Comparison of ENCODE assay signal across 8 cellular contexts in genomic region chr19:55459950-55460657, GRCh38. TPM values are rescaled to one million over a fixed set of nuclear protein-coding genes. Genes with fewer than 3 reads are reported as not detected.
A peak's percentile ranks its signal among the peaks of the same experiment; 100 is the strongest.
DNase-seq lines count a peak whose midpoint lies in the region; ATAC-seq and TF ChIP-seq lines count a peak whose summit lies in the region.

No MANE protein-coding gene starts in this region.

- no peak for TF ChIP-seq CTCF in stomach (IDR thresholded peaks at IDR 0.05)

- H3K4me3 Mint-ChIP-seq in T-helper 2 cell treated with Interferon-gamma antibody and Interleukin-4, amounts not matched to agents 5 μg/mL and 100 μg/mL, for 36 hours: peak overlapping the region; percentile 93
- H3K4me3 Mint-ChIP-seq in activated CD4-positive, alpha-beta memory T cell treated with anti-CD3 and anti-CD28 coated beads for 36 hours: peak overlapping the region; percentile 91

- H3K4me3 ChIP-seq in iPS-15b (ENCODE audit: low read depth, low read length): peak overlapping the region; percentile 59
- H3K4me3 ChIP-seq in stomach: peak overlapping the region; percentile 76 to 85 (median 82)

- 17 to 25% (median 22%) methylated on average over 16 of the region's 16 CpGs for WGBS in stomach, 5 donors

- H3K36me3 Mint-ChIP-seq in T-helper 2 cell treated with Interferon-gamma antibody and Interleukin-4, amounts not matched to agents 5 μg/mL and 100 μg/mL, for 36 hours (ENCODE audit: low read depth): no peaks in the 10 kb centered on the region
- no peaks in the 10 kb centered on the region for H3K36me3 Mint-ChIP-seq in activated CD4-positive, alpha-beta memory T cell treated with anti-CD3 and anti-CD28 coated beads for 36 hours

- peak overlapping the region; percentile 91 to 96 (median 94) for H3K27ac ChIP-seq in stomach

- ATAC-seq in GM18511 (IDR thresholded peaks at IDR 0.05; ENCODE audit: unreplicated experiment): no peak

- peaks cover 9% of the 10 kb centered on the region for H3K4me1 Mint-ChIP-seq in T-helper 2 cell treated with Interferon-gamma antibody and Interleukin-4, amounts not matched to agents 5 μg/mL and 100 μg/mL, for 36 hours (ENCODE audit: low read depth)
- peaks cover 21% of the 10 kb centered on the region for H3K4me1 Mint-ChIP-seq in activated CD4-positive, alpha-beta memory T cell treated with anti-CD3 and anti-CD28 coated beads for 36 hours (ENCODE audit: low read depth)

- TF ChIP-seq POLR2A in stomach (IDR thresholded peaks at IDR 0.05): no peak

- H3K27me3 Mint-ChIP-seq in T-helper 2 cell treated with Interferon-gamma antibody and Interleukin-4, amounts not matched to agents 5 μg/mL and 100 μg/mL, for 36 hours (ENCODE audit: low read depth): no peaks in the 10 kb centered on the region
- H3K27me3 Mint-ChIP-seq in activated CD4-positive, alpha-beta memory T cell treated with anti-CD3 and anti-CD28 coated beads for 36 hours: peaks cover 2% of the 10 kb centered on the region

- no peak overlapping the region for H3K27ac Mint-ChIP-seq in T-helper 2 cell treated with Interferon-gamma antibody and Interleukin-4, amounts not matched to agents 5 μg/mL and 100 μg/mL, for 36 hours
- no peak overlapping the region for H3K27ac Mint-ChIP-seq in activated CD4-positive, alpha-beta memory T cell treated with anti-CD3 and anti-CD28 coated beads for 36 hours

- no peak overlapping the region for H3K9ac ChIP-seq in iPS-15b (ENCODE audit: low read depth, low read length)

- no peak for DNase-seq in T-helper 2 cell treated with Interferon-gamma antibody and Interleukin-4, amounts not matched to agents 5 μg/mL and 100 μg/mL, for 36 hours (ENCODE audit: low spot score)
- DNase-seq in T-helper 2 cell (no peak), stomach (no peak), H4 (ENCODE audit: low spot score) (no peak)
- no peak for DNase-seq in activated CD4-positive, alpha-beta memory T cell treated with anti-CD3 and anti-CD28 coated beads for 36 hours
- no peak for DNase-seq in stimulated activated naive CD4-positive, alpha-beta T cell (lab: John Stamatoyannopoulos, UW)

- no peaks in the 10 kb centered on the region for H3K9me3 Mint-ChIP-seq in T-helper 2 cell treated with Interferon-gamma antibody and Interleukin-4, amounts not matched to agents 5 μg/mL and 100 μg/mL, for 36 hours
- H3K9me3 Mint-ChIP-seq in activated CD4-positive, alpha-beta memory T cell treated with anti-CD3 and anti-CD28 coated beads for 36 hours: no peaks in the 10 kb centered on the region

- H3K4me1 ChIP-seq in iPS-15b (ENCODE audit: control insufficient read depth, insufficient read depth, low read length) (peaks cover 10% of the 10 kb centered on the region), stomach (peaks cover 17 to 31% (median 28%) of the 10 kb centered on the region in 4 donors)

- no peaks in the 10 kb centered on the region for H3K9me3 ChIP-seq in iPS-15b (ENCODE audit: control insufficient read depth, insufficient read depth, low read length)
- H3K9me3 ChIP-seq in stomach: no peaks in the 10 kb centered on the region

- CTCF ChIA-PET in activated CD4-positive, alpha-beta memory T cell treated with anti-CD3 and anti-CD28 coated beads for 36 hours (lab: Charles Lee): interaction anchor here (2.4 kb wide), 1 partner anchor 7 kb away, joined by 10 read pairs; no protein-coding TSS in a partner anchor

- H3K27me3 ChIP-seq in iPS-15b (ENCODE audit: control insufficient read depth, insufficient read depth, low read length): no peaks in the 10 kb centered on the region
- H3K27me3 ChIP-seq in stomach: no peaks in the 10 kb centered on the region

- POLR2A ChIA-PET in activated CD4-positive, alpha-beta memory T cell treated with anti-CD3 and anti-CD28 coated beads for 36 hours (lab: Charles Lee): interaction anchor here (1.2 kb wide), 1 partner anchor 17 kb away, joined by 3 read pairs; no protein-coding TSS in a partner anchor

- intact Hi-C loops in activated CD4-positive, alpha-beta memory T cell treated with anti-CD3 and anti-CD28 coated beads for 36 hours (cut with micrococcal nuclease): loop anchor here (2.0 kb wide), 2 partner anchors 17 to 121 kb away; partner anchors contain the start of genes KMT5C and ZNF628
- intact Hi-C loops in stomach (cut with DNase I; ENCODE audit: low total_unique reads): no loop called here

- H3K36me3 ChIP-seq in iPS-15b (ENCODE audit: control insufficient read depth, insufficient read depth, low read length): peaks cover 10% of the 10 kb centered on the region
- H3K36me3 ChIP-seq in stomach: peaks cover 0 to 20% (median 17%) of the 10 kb centered on the region in 4 donors

- no peak for TF ChIP-seq EP300 in stomach (IDR thresholded peaks at IDR 0.05)

RNA-seq across cellular contexts. Expression of gene ISOC2, which starts 1.3 kb away (rescaled TPM):
- total RNA-seq in activated CD4-positive, alpha-beta memory T cell treated with anti-CD3 and anti-CD28 coated beads for 36 hours: 10 to 100 TPM; 24.6 to 24.7 TPM
- total RNA-seq in stomach: 100 to 1,000 TPM in 1 of 5 donors, 10 to 100 TPM in 4; 19.8 to 348 (median 63.6) TPM
- 10 to 100 TPM; 76.7 to 80.5 (median 79.6) TPM for polyA plus RNA-seq in stomach
- total RNA-seq in H4 (2014; rRNA removed; shearing (Covaris generic)): 187 and 279 TPM in 2 replicates

RNA-seq across cellular contexts. Expression of gene C19orf85, which starts 4.4 kb away (rescaled TPM):
- total RNA-seq in activated CD4-positive, alpha-beta memory T cell treated with anti-CD3 and anti-CD28 coated beads for 36 hours: not detected
- total RNA-seq in stomach: not detected
- under 1 TPM in 1 of 3 donors, not detected in 2; 0.23 TPM for polyA plus RNA-seq in stomach
- total RNA-seq in H4 (2014; rRNA removed; shearing (Covaris generic)): not detected in 2 replicates

RNA-seq across cellular contexts. Expression of gene ZNF628, which starts 16.3 kb away (rescaled TPM):
- total RNA-seq in activated CD4-positive, alpha-beta memory T cell treated with anti-CD3 and anti-CD28 coated beads for 36 hours: 1 to 10 TPM; 5.8 to 6.9 TPM
- 10 to 100 TPM in 1 of 5 donors, 1 to 10 TPM in 3, under 1 TPM in 1; 0.58 to 16.1 (median 5.7) TPM for total RNA-seq in stomach
- polyA plus RNA-seq in stomach: 1 to 10 TPM; 2.0 to 7.2 (median 4.3) TPM
- 1.4 and 3.9 TPM in 2 replicates for total RNA-seq in H4 (2014; rRNA removed; shearing (Covaris generic))

RNA-seq across cellular contexts. Expression of gene SHISA7, which starts 17.0 kb away (rescaled TPM):
- not detected for total RNA-seq in activated CD4-positive, alpha-beta memory T cell treated with anti-CD3 and anti-CD28 coated beads for 36 hours
- not detected for total RNA-seq in stomach
- polyA plus RNA-seq in stomach: not detected
- total RNA-seq in H4 (2014; rRNA removed; shearing (Covaris generic)): not detected in 2 replicates

RNA-seq across cellular contexts. Expression of gene NAT14, which starts 24.9 kb away (rescaled TPM):
- 10 to 100 TPM in 1 of 2 experiments, 1 to 10 TPM in 1; 8.5 to 12.9 TPM for total RNA-seq in activated CD4-positive, alpha-beta memory T cell treated with anti-CD3 and anti-CD28 coated beads for 36 hours
- total RNA-seq in stomach: 1 to 10 TPM in 2 of 5 donors, not detected in 3; 4.3 to 6.4 TPM
- 10 to 100 TPM in 2 of 3 donors, 1 to 10 TPM in 1; 8.7 to 22.1 (median 14.4) TPM for polyA plus RNA-seq in stomach
- total RNA-seq in H4 (2014; rRNA removed; shearing (Covaris generic)): 28.0 and 28.9 TPM in 2 replicates
